ENCODE assay signal across 9 cellular contexts in genomic region chrX:2889045-2889605, GRCh38. TPM values are rescaled to one million over a fixed set of nuclear protein-coding genes. Genes with fewer than 3 reads are reported as not detected.
DNase-seq lines count a peak whose midpoint lies in the region; ATAC-seq and TF ChIP-seq lines count a peak whose summit lies in the region.
"Had no signal": no experiment of that assay in that cellular context is flagged by ENCODE, and none has a peak within 500 bp of the region (broad histone marks: within the 10 kb centered on the region; RNA-seq: fewer than 3 reads in every experiment).

No MANE protein-coding gene starts in this region.

- H3K4me2 ChIP-seq in GM23338: no peak overlapping the region

- TF ChIP-seq CTCF in GM23338 (conservative IDR thresholded peaks at IDR 0.05; ENCODE audit: low read depth in 2 of 2): no peak
- no peak for TF ChIP-seq CTCF in WTC11 (IDR thresholded peaks at IDR 0.05)
- no peak for TF ChIP-seq CTCF in foreskin fibroblast (IDR thresholded peaks at IDR 0.05; ENCODE audit: low read depth, low read length)

- no peak overlapping the region for H3K4me3 ChIP-seq in GM23338
- H3K4me3 ChIP-seq in foreskin fibroblast (ENCODE audit: low read depth in 1 of 2, low read length in 2 of 2): peak overlapping the region; percentile 48 to 62

- POLR2A ChIA-PET in WTC11 (lab: Charles Lee): no interaction called here

- H3K9me2 ChIP-seq in GM23338 (ENCODE audit: insufficient read depth): no peaks in the 10 kb centered on the region

- CTCF ChIA-PET in WTC11 (lab: Charles Lee): no interaction called here

- H3K27me3 Mint-ChIP-seq in GM23338 (ENCODE audit: insufficient read depth, low read depth, poor library complexity) (peaks cover 8% of the 10 kb centered on the region), WTC11 (ENCODE audit: low read depth) (no peaks in the 10 kb centered on the region)

- H3K4me1 Mint-ChIP-seq in GM23338 (peaks cover 33% of the 10 kb centered on the region), WTC11 (peaks cover 35% of the 10 kb centered on the region)
- H3K4me1 Mint-ChIP-seq in stimulated activated effector memory CD8-positive, alpha-beta T cell treated with anti-CD3 and anti-CD28 coated beads, Interleukin-12 subunit alpha, Interleukin-12 subunit beta, amount 100 ng/mL, for 72 hours: peaks cover 7% of the 10 kb centered on the region

- peaks cover 10% of the 10 kb centered on the region for H3K4me1 ChIP-seq in GM23338 (ENCODE audit: insufficient read depth)

- no peaks in the 10 kb centered on the region for H3K79me2 ChIP-seq in GM23338 (replicated peaks; ENCODE audit: insufficient read depth)

- no peaks in the 10 kb centered on the region for H3K36me3 ChIP-seq in GM23338 (ENCODE audit: insufficient read depth)

- H3K36me3 Mint-ChIP-seq in GM23338 (ENCODE audit: low read depth) (peaks cover 17% of the 10 kb centered on the region), WTC11 (peaks cover 5% of the 10 kb centered on the region; the same call in 1 of the 2 replicates)
- H3K36me3 Mint-ChIP-seq in stimulated activated effector memory CD8-positive, alpha-beta T cell treated with anti-CD3 and anti-CD28 coated beads, Interleukin-12 subunit alpha, Interleukin-12 subunit beta, amount 100 ng/mL, for 72 hours: no peaks in the 10 kb centered on the region

- H3K27ac Mint-ChIP-seq in GM23338 (peak overlapping the region; percentile 83), WTC11 (peak overlapping the region; percentile 87)
- H3K27ac Mint-ChIP-seq in stimulated activated effector memory CD8-positive, alpha-beta T cell treated with anti-CD3 and anti-CD28 coated beads, Interleukin-12 subunit alpha, Interleukin-12 subunit beta, amount 100 ng/mL, for 72 hours: peak overlapping the region; percentile 23

- H4K20me1 ChIP-seq in GM23338 (replicated peaks; ENCODE audit: insufficient read depth): no peaks in the 10 kb centered on the region

- H3K4me3 Mint-ChIP-seq in GM23338 (no peak overlapping the region), WTC11 (no peak overlapping the region)
- H3K4me3 Mint-ChIP-seq in stimulated activated effector memory CD8-positive, alpha-beta T cell treated with anti-CD3 and anti-CD28 coated beads, Interleukin-12 subunit alpha, Interleukin-12 subunit beta, amount 100 ng/mL, for 72 hours: peak overlapping the region; percentile 64

- H3K9me3 Mint-ChIP-seq in GM23338 (no peaks in the 10 kb centered on the region), WTC11 (no peaks in the 10 kb centered on the region)
- no peaks in the 10 kb centered on the region for H3K9me3 Mint-ChIP-seq in stimulated activated effector memory CD8-positive, alpha-beta T cell treated with anti-CD3 and anti-CD28 coated beads, Interleukin-12 subunit alpha, Interleukin-12 subunit beta, amount 100 ng/mL, for 72 hours

- DNase-seq in GM23338 (ENCODE audit: low spot score): no peak
- DNase-seq in WTC11 (ENCODE audit: low spot score): no peak
- DNase-seq in foreskin fibroblast: no peak
- no peak for DNase-seq in stimulated activated effector memory CD8-positive, alpha-beta T cell treated with anti-CD3 and anti-CD28 coated beads, Interleukin-12 subunit alpha, Interleukin-12 subunit beta, amount 100 ng/mL, for 72 hours (ENCODE audit: low spot score in 2 of 2)
- no peak for DNase-seq in cerebellar nuclear complex (lab: John Stamatoyannopoulos, UW)
- no peak for DNase-seq in DMS53 (lab: John Stamatoyannopoulos, UW)
- no peak for DNase-seq in germinal center (ENCODE audit: low spot score)
- DNase-seq: stimulated activated CD4-positive, alpha-beta T cell treated with anti-CD3 and anti-CD28 coated beads, Interleukin-4, amount 100 ng/mL, for 4 hours had no signal

- 0 out of 2 replicates have a peak, but pooled peaks cover 3% of the 10 kb centered on the region for H3F3A ChIP-seq in GM23338 (replicated peaks; ENCODE audit: low read depth)

- no peak overlapping the region for H2AFZ ChIP-seq in GM23338

- no peaks in the 10 kb centered on the region for H3K27me3 ChIP-seq in GM23338 (ENCODE audit: insufficient read depth)

- peak overlapping the region; percentile 55; the same call in 1 of the 2 replicates for H3K27ac ChIP-seq in GM23338 (ENCODE audit: low read depth)
- H3K27ac ChIP-seq: epithelial cell of prostate had no signal

- no peak for ATAC-seq in GM23338
- no peak for ATAC-seq in WTC11
- ATAC-seq in stimulated activated effector memory CD8-positive, alpha-beta T cell treated with anti-CD3 and anti-CD28 coated beads, Interleukin-12 subunit alpha, Interleukin-12 subunit beta, amount 100 ng/mL, for 72 hours: no peak

TF ChIP-seq in GM23338, 12 proteins besides CTCF, POLR2A, EP300 and RAD21 (continues in another document):
- TF ChIP-seq ZNF114 (CRISPR knock-in tag; IDR thresholded peaks at IDR 0.05): no peak
- TF ChIP-seq POLR2AphosphoS5 (IDR thresholded peaks at IDR 0.05; ENCODE audit: low read depth): no peak

TF ChIP-seq in WTC11, 78 proteins besides CTCF, POLR2A, EP300 and RAD21:
- no peak for TF ChIP-seq EMX1 (CRISPR knock-in tag; IDR thresholded peaks at IDR 0.05)
- TF ChIP-seq, protein P1, sequence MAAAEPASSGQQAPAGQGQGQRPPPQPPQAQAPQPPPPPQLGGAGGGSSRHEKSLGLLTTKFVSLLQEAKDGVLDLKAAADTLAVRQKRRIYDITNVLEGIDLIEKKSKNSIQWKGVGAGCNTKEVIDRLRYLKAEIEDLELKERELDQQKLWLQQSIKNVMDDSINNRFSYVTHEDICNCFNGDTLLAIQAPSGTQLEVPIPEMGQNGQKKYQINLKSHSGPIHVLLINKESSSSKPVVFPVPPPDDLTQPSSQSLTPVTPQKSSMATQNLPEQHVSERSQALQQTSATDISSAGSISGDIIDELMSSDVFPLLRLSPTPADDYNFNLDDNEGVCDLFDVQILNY (CRISPR knock-in tag; IDR thresholded peaks at IDR 0.05): no peak
- TF ChIP-seq NFATC4 (CRISPR knock-in tag; IDR thresholded peaks at IDR 0.05): no peak
- TF ChIP-seq ESRRA (CRISPR knock-in tag; IDR thresholded peaks at IDR 0.05; ENCODE audit: borderline replicate concordance): no peak
- no peak for TF ChIP-seq NR2C2 (CRISPR knock-in tag; IDR thresholded peaks at IDR 0.05)
- no peak for TF ChIP-seq TP53 (CRISPR knock-in tag; IDR thresholded peaks at IDR 0.05)

RNA-seq across cellular contexts. Expression of gene ARSD, which starts 40.0 kb away (rescaled TPM):
- 1.7 and 2.1 TPM in 2 replicates for total RNA-seq in GM23338 (2014; rRNA removed; shearing (Covaris generic))
- 0.90 and 1.3 TPM in 2 replicates for polyA plus RNA-seq in GM23338 (2016; fragmentation: Nextera tagmentation; extraction: Ambion mirVana)
- total RNA-seq in WTC11 (2021): 3.0 to 6.3 TPM (median 6.0 TPM) in 3 replicates

Comparison
In these comparisons a context has a peak if more than half of its experiments do, and no peak if none do; other contexts are left out.
1. H3K27ac Mint-ChIP-seq: peak in every context shown above with its lines; median percentile 87 in WTC11; 83 in GM23338; 23 in stimulated activated effector memory CD8-positive, alpha-beta T cell treated with anti-CD3 and anti-CD28 coated beads, Interleukin-12 subunit alpha, Interleukin-12 subunit beta, amount 100 ng/mL, for 72 hours.